26 cellular contexts compared by ENCODE assay signal in genomic region chrX:4373777-4374176, GRCh38.
"Had no signal": no experiment of that assay in that cellular context is flagged by ENCODE, and none has a peak within 500 bp of the region (broad histone marks: within the 10 kb centered on the region; RNA-seq: fewer than 3 reads in every experiment).

No MANE protein-coding gene starts in this region.

- H3K27me3 ChIP-seq: ovary, tibial nerve, uterus had no signal

- H3K9me3 ChIP-seq: ovary, prostate gland, tibial nerve, uterus had no signal

- DNase-seq: hypothalamus; immature natural killer cell; kidney; left colon; left ventricle myocardium inferior; mesendoderm; naive B cell; natural killer cell; nephron progenitor cell; ovary; posterior cingulate gyrus; retina; right cardiac atrium; stimulated activated CD4-positive, alpha-beta T cell treated with anti-CD3 and anti-CD28 coated beads, Interleukin-12 subunit alpha, Interleukin-12 subunit beta, amount 100 ng/mL, for 4 hours; stimulated activated CD4-positive, alpha-beta T cell treated with anti-CD3 and anti-CD28 coated beads, Interleukin-15, amount 100 ng/mL, for 24 hours; stimulated activated CD4-positive, alpha-beta T cell treated with anti-CD3 and anti-CD28 coated beads, Interleukin-4, amount 100 ng/mL, for 24 hours; stimulated activated naive CD4-positive, alpha-beta T cell; stimulated activated naive CD8-positive, alpha-beta T cell treated with anti-CD3 and anti-CD28 coated beads, Interleukin-15, amount 100 ng/mL, for 72 hours; substantia nigra; uterus had no signal

- ATAC-seq: left colon; natural killer cell; right cardiac atrium; sciatic nerve; stimulated activated effector memory CD8-positive, alpha-beta T cell treated with anti-CD3 and anti-CD28 coated beads, Interleukin-12 subunit alpha, Interleukin-12 subunit beta, amount 100 ng/mL, for 72 hours; stimulated activated naive CD8-positive, alpha-beta T cell treated with anti-CD3 and anti-CD28 coated beads, Interleukin-15, amount 100 ng/mL, for 72 hours had no signal

- H3K27ac ChIP-seq: left ventricle myocardium inferior, ovary, prostate gland, skin epidermis, tibial nerve, uterus had no signal

- H3K4me3 ChIP-seq: left ventricle myocardium inferior, lung, ovary, prostate gland, skin epidermis, tibial nerve, uterus had no signal

- H3K36me3 ChIP-seq: left ventricle myocardium inferior, ovary, prostate gland, tibial nerve, uterus had no signal

- H3K4me1 ChIP-seq: left ventricle myocardium inferior, prostate gland, tibial nerve, uterus had no signal
